Comparison of ENCODE assay signal across 27 cellular contexts in the genomic region with DNA sequence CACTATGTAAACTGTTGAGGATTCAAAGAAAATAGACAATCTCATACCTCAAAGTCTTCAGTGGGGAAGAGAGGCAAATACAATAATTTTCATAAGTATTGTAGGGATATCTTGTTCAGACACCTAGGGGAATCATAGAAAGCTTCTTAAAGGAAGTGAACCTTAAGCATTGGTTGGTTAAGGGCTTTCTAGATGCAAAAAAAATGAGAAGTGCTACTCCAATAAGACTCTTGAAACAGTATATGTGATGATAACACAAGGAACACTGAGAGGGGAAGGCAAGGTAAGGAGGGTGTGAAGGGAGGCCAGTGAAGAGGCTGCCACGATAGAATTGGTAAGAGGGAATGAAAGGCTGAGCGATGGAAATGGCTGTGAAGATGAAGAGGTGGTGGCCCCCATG.
DNase-seq lines count a peak whose midpoint lies in the region; ATAC-seq, FAIRE-seq and TF ChIP-seq lines count a peak whose summit lies in the region.
"Had no signal": no experiment of that assay in that cellular context is flagged by ENCODE, and none has a peak within 500 bp of the region (broad histone marks: within the 10 kb centered on the region; RNA-seq: fewer than 3 reads in every experiment).

No MANE protein-coding gene starts in this region.

- ATAC-seq in stimulated activated naive CD8-positive, alpha-beta T cell treated with anti-CD3 and anti-CD28 coated beads, Interleukin-15, Interleukin-2, amounts not matched to agents 100 U/mL and 50 U/mL, for 24 hours, result no peak
- no peak for ATAC-seq in sciatic nerve
- ATAC-seq in Right ventricle myocardium superior (ENCODE audit: poor library complexity), result no peak
- ATAC-seq: K562, right lobe of liver had no signal

- H4K20me1 ChIP-seq in astrocyte (ENCODE audit: insufficient read depth, low read length), result no peaks in the 10 kb centered on the region

- no peak overlapping the region for H3K4me3 ChIP-seq in astrocyte (ENCODE audit: insufficient read depth, low read depth, low read length)
- H3K4me3 ChIP-seq: cardiac muscle cell, K562, lung, neural progenitor cell, right lobe of liver, tibial nerve had no signal

- no peaks in the 10 kb centered on the region for H3K36me3 Mint-ChIP-seq in stimulated activated naive CD8-positive, alpha-beta T cell treated with anti-CD3 and anti-CD28 coated beads, Interleukin-15, Interleukin-2, amounts not matched to agents 100 ng/mL and 50 ng/mL, for 24 hours (ENCODE audit: low read depth)
- no peaks in the 10 kb centered on the region for H3K36me3 Mint-ChIP-seq in astrocyte (ENCODE audit: low read depth, unreplicated experiment)
- H3K36me3 Mint-ChIP-seq: neural progenitor cell had no signal

- peaks cover 27% of the 10 kb centered on the region for H3K4me1 Mint-ChIP-seq in stimulated activated naive CD8-positive, alpha-beta T cell treated with anti-CD3 and anti-CD28 coated beads, Interleukin-15, Interleukin-2, amounts not matched to agents 100 ng/mL and 50 ng/mL, for 24 hours (ENCODE audit: low read depth)
- peaks cover 32% of the 10 kb centered on the region for H3K4me1 Mint-ChIP-seq in astrocyte (ENCODE audit: low read depth, unreplicated experiment)
- H3K4me1 Mint-ChIP-seq: neural progenitor cell had no signal

- H3K4me3 Mint-ChIP-seq in stimulated activated naive CD8-positive, alpha-beta T cell treated with anti-CD3 and anti-CD28 coated beads, Interleukin-15, Interleukin-2, amounts not matched to agents 100 ng/mL and 50 ng/mL, for 24 hours, result no peak overlapping the region
- H3K4me3 Mint-ChIP-seq in astrocyte (ENCODE audit: unreplicated experiment), result no peak overlapping the region
- H3K4me3 Mint-ChIP-seq: activated B cell treated with CpG ODN at 0.5 μM for 24 hours; CD8-positive, alpha-beta memory T cell; neural progenitor cell had no signal

- H2AFZ ChIP-seq in astrocyte (ENCODE audit: low read depth, low read length), result no peak overlapping the region
- H2AFZ ChIP-seq: neural progenitor cell had no signal

- H3K9me3 ChIP-seq in astrocyte (ENCODE audit: insufficient read depth, low read depth, low read length), result no peaks in the 10 kb centered on the region
- H3K9me3 ChIP-seq: right lobe of liver, tibial nerve had no signal

- peaks cover 4% of the 10 kb centered on the region for H3K27me3 Mint-ChIP-seq in stimulated activated naive CD8-positive, alpha-beta T cell treated with anti-CD3 and anti-CD28 coated beads, Interleukin-15, Interleukin-2, amounts not matched to agents 100 ng/mL and 50 ng/mL, for 24 hours
- no peaks in the 10 kb centered on the region for H3K27me3 Mint-ChIP-seq in astrocyte (ENCODE audit: low read depth, unreplicated experiment)
- H3K27me3 Mint-ChIP-seq: CD8-positive, alpha-beta memory T cell had no signal

- peaks cover 7% of the 10 kb centered on the region for H3K4me1 ChIP-seq in astrocyte (ENCODE audit: insufficient read depth, low read length)
- H3K4me1 ChIP-seq: neural progenitor cell, right lobe of liver had no signal

- peaks cover 6% of the 10 kb centered on the region for H3K27me3 ChIP-seq in astrocyte (ENCODE audit: insufficient read depth, low read length)
- H3K27me3 ChIP-seq: cardiac muscle cell, neural progenitor cell, right lobe of liver, tibial nerve had no signal

- no peak for DNase-seq in stimulated activated naive CD8-positive, alpha-beta T cell treated with anti-CD3 and anti-CD28 coated beads, Interleukin-15, Interleukin-2, amounts not matched to agents 100 U/mL and 50 U/mL, for 24 hours
- DNase-seq in MV-4-11 (lab: John Stamatoyannopoulos, UW) (peak; percentile 75), astrocyte (ENCODE audit: low read depth) (no peak), sciatic nerve (ENCODE audit: low spot score) (no peak), Right ventricle myocardium superior (no peak)
- DNase-seq in activated effector memory CD4-positive, alpha-beta T cell treated with anti-CD3 and anti-CD28 coated beads, Interleukin-2, amount 50 U/mL, for 16 hours, result no peak
- DNase-seq: activated B cell treated with CpG ODN at 0.5 μM for 24 hours; activated naive CD4-positive, alpha-beta T cell; activated T-cell treated with anti-CD3 and anti-CD28 coated beads, Interleukin-2, amount 50 U/mL, for 1 hour; CD8-positive, alpha-beta memory T cell; cortex of kidney; DMS153; GF-D8; glutamatergic neuron; NCI-H2171; NCI-H524 treated with DMSO at 0.1 percent for 48 hours; NK-92 treated with Interleukin-12 subunit alpha and Interleukin-12 subunit beta, amount 100 ng/mL, for 24 hours; right lobe of liver; RPMI8226 had no signal

- no peaks in the 10 kb centered on the region for H3K36me3 ChIP-seq in astrocyte (ENCODE audit: insufficient read depth, low read length)
- H3K36me3 ChIP-seq: cardiac muscle cell, neural progenitor cell, right lobe of liver, tibial nerve had no signal

- no peaks in the 10 kb centered on the region for H3K79me2 ChIP-seq in astrocyte (ENCODE audit: insufficient read depth, low read length)

- no peak for TF ChIP-seq CTCF in astrocyte (IDR thresholded peaks at IDR 0.05; ENCODE audit: insufficient read depth, low read depth, low read length)

- FAIRE-seq in astrocyte (lab: Jason Lieb, UNC), result no peak
- FAIRE-seq: endometrium, H1, K562 had no signal

- no peak overlapping the region for H3K4me2 ChIP-seq in astrocyte (ENCODE audit: low read length)
- H3K4me2 ChIP-seq: neural progenitor cell had no signal

- intact Hi-C loops in sciatic nerve (cut with DNase I), result no loop called here
- intact Hi-C loops in Right ventricle myocardium superior (cut with DNase I), result no loop called here

- H3K9me3 Mint-ChIP-seq in stimulated activated naive CD8-positive, alpha-beta T cell treated with anti-CD3 and anti-CD28 coated beads, Interleukin-15, Interleukin-2, amounts not matched to agents 100 ng/mL and 50 ng/mL, for 24 hours, result peaks cover 4% of the 10 kb centered on the region
- no peaks in the 10 kb centered on the region for H3K9me3 Mint-ChIP-seq in astrocyte (ENCODE audit: unreplicated experiment)
- H3K9me3 Mint-ChIP-seq: activated B cell treated with CpG ODN at 0.5 μM for 24 hours; CD8-positive, alpha-beta memory T cell; neural progenitor cell had no signal

- no peak overlapping the region for H3K9ac ChIP-seq in astrocyte (ENCODE audit: low read length)
- H3K9ac ChIP-seq: neural progenitor cell had no signal

- H3K27ac Mint-ChIP-seq in stimulated activated naive CD8-positive, alpha-beta T cell treated with anti-CD3 and anti-CD28 coated beads, Interleukin-15, Interleukin-2, amounts not matched to agents 100 ng/mL and 50 ng/mL, for 24 hours, result peak overlapping the region; percentile 22
- H3K27ac Mint-ChIP-seq in astrocyte (ENCODE audit: unreplicated experiment), result peak overlapping the region; percentile 16
- H3K27ac Mint-ChIP-seq: activated B cell treated with CpG ODN at 0.5 μM for 24 hours; CD8-positive, alpha-beta memory T cell; neural progenitor cell had no signal

- no peak overlapping the region for H3K27ac ChIP-seq in astrocyte (ENCODE audit: low read depth, low read length)
- H3K27ac ChIP-seq: cardiac muscle cell, neural progenitor cell, right lobe of liver, tibial nerve had no signal
